ENCODE assay signal across 11 cellular contexts in the genomic region with DNA sequence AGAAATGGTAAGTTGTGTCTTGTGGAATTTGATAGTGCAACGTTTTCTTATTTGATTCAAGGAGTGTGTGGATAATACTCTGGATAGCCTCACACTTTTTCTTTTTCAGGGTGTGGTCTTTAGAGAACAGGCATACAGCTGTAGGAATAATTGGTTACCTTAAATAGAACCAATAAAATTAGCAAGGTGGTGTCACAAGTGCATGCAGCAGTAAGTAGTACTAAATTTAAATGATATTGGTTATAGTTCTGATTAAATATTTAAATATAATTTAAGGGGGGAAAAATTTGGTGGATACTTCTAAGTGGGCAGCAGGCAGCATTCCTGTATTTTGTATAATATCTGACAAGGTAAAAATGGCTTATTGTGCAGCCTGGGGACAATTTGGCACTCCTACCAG. TPM values are rescaled to one million over a fixed set of nuclear protein-coding genes. Genes with fewer than 3 reads are reported as not detected.
DNase-seq lines count a peak whose midpoint lies in the region; ATAC-seq, FAIRE-seq and TF ChIP-seq lines count a peak whose summit lies in the region.
"Had no signal": no experiment of that assay in that cellular context is flagged by ENCODE, and none has a peak within 500 bp of the region (broad histone marks: within the 10 kb centered on the region; RNA-seq: fewer than 3 reads in every experiment).

No MANE protein-coding gene starts in this region.

- H3K4me3 Mint-ChIP-seq in CD8-positive, alpha-beta T cell: peak overlapping the region; percentile 84
- peak overlapping the region; percentile 92 to 97 for H3K4me3 Mint-ChIP-seq in effector memory CD8-positive, alpha-beta T cell

- CTCF ChIA-PET in CD8-positive, alpha-beta T cell (lab: Charles Lee): no interaction called here

- H3K9me3 Mint-ChIP-seq in CD8-positive, alpha-beta T cell: no peaks in the 10 kb centered on the region
- H3K9me3 Mint-ChIP-seq in effector memory CD8-positive, alpha-beta T cell: no peaks in the 10 kb centered on the region

- H3K4me1 Mint-ChIP-seq in CD8-positive, alpha-beta T cell (ENCODE audit: low read depth): peaks cover 63% of the 10 kb centered on the region
- H3K4me1 Mint-ChIP-seq in effector memory CD8-positive, alpha-beta T cell (ENCODE audit: low read depth in 2 of 2): peaks cover 52 to 66% of the 10 kb centered on the region in 2 donors

- H3K27me3 Mint-ChIP-seq in CD8-positive, alpha-beta T cell (ENCODE audit: low read depth): no peaks in the 10 kb centered on the region
- H3K27me3 Mint-ChIP-seq in effector memory CD8-positive, alpha-beta T cell: no peaks in the 10 kb centered on the region

- no peaks in the 10 kb centered on the region for H3K9me2 ChIP-seq in MM.1S (replicated peaks; ENCODE audit: insufficient read depth, low read length)

- peak overlapping the region; percentile 93 for H3K4me3 ChIP-seq in CD8-positive, alpha-beta T cell (ENCODE audit: low read depth, low read length)
- H3K4me3 ChIP-seq in MM.1S (ENCODE audit: low read length) (peak overlapping the region; percentile 74; the same call in 1 of the 2 replicates), neuron (ENCODE audit: low read length) (peak overlapping the region; percentile 98)
- H3K4me3 ChIP-seq: testis had no signal

- H4K20me1 ChIP-seq in MM.1S (ENCODE audit: insufficient read depth, low read length): peaks cover 59% of the 10 kb centered on the region

- peak overlapping the region; percentile 96 for H3K4me2 ChIP-seq in MM.1S (ENCODE audit: low read depth, low read length)

- peaks cover 15% of the 10 kb centered on the region for H3K36me3 ChIP-seq in CD8-positive, alpha-beta T cell (ENCODE audit: insufficient read depth, low read length)
- H3K36me3 ChIP-seq in MM.1S (replicated peaks; ENCODE audit: insufficient read depth, low read length) (peaks cover 10% of the 10 kb centered on the region; the same call in 1 of the 2 replicates), neuron (ENCODE audit: insufficient read depth, low read length) (peaks cover 61% of the 10 kb centered on the region)

- peaks cover 74% of the 10 kb centered on the region for H3K4me1 ChIP-seq in CD8-positive, alpha-beta T cell (ENCODE audit: insufficient read depth, low read length)
- H3K4me1 ChIP-seq in MM.1S (ENCODE audit: low read length) (peaks cover 41% of the 10 kb centered on the region), neuron (ENCODE audit: insufficient read depth, low read length) (peaks cover 32% of the 10 kb centered on the region)

- H3K27ac ChIP-seq in CD8-positive, alpha-beta T cell (ENCODE audit: low read depth, low read length): no peak overlapping the region
- H3K27ac ChIP-seq in MM.1S (ENCODE audit: low read length): no peak overlapping the region
- H3K27ac ChIP-seq: testis had no signal

- no peak overlapping the region for H3K9ac ChIP-seq in MM.1S (ENCODE audit: low read length)

- no peak for DNase-seq in CD8-positive, alpha-beta T cell
- no peak for DNase-seq in MM.1S
- DNase-seq in effector memory CD8-positive, alpha-beta T cell: no peak
- DNase-seq in SW 1271 (lab: John Stamatoyannopoulos, UW): no peak
- no peak for DNase-seq in GM12892 (ENCODE audit: insufficient read length)
- DNase-seq in NCI-H1436 (lab: John Stamatoyannopoulos, UW): no peak
- DNase-seq in NCI-H524 treated with DMSO at 0.1 percent for 48 hours (lab: John Stamatoyannopoulos, UW): no peak
- DNase-seq: dermis blood vessel endothelial cell, T-helper 9 cell, testis had no signal

- no peak for TF ChIP-seq POLR2A in GM12892 (IDR thresholded peaks at IDR 0.05; ENCODE audit: low read depth, low read length)

- no peak for FAIRE-seq in GM12892 (lab: Jason Lieb, UNC)

- no peak overlapping the region for H2AFZ ChIP-seq in MM.1S (ENCODE audit: low read length)
- H2AFZ ChIP-seq in neuron (ENCODE audit: low read depth, low read length): no peak overlapping the region

- H3K27ac Mint-ChIP-seq in CD8-positive, alpha-beta T cell: no peak overlapping the region
- no peak overlapping the region for H3K27ac Mint-ChIP-seq in effector memory CD8-positive, alpha-beta T cell

- intact Hi-C loops in CD8-positive, alpha-beta T cell (cut with DNase I, micrococcal nuclease): loop anchor here in 1 of 2 experiments (2.0 kb wide), 1 partner anchor 14 kb away; no protein-coding TSS in a partner anchor

- TF ChIP-seq CTCF in CD8-positive, alpha-beta T cell (IDR thresholded peaks at IDR 0.05): no peak
- no peak for TF ChIP-seq CTCF in MM.1S (IDR thresholded peaks at IDR 0.05; ENCODE audit: low read length)

- POLR2A ChIA-PET in CD8-positive, alpha-beta T cell (lab: Charles Lee): no interaction called here

- peaks cover 87% of the 10 kb centered on the region for H3K79me2 ChIP-seq in MM.1S (ENCODE audit: low read length)

- H3K9me3 ChIP-seq in CD8-positive, alpha-beta T cell (ENCODE audit: low read length): no peaks in the 10 kb centered on the region
- no peaks in the 10 kb centered on the region for H3K9me3 ChIP-seq in MM.1S (replicated peaks; ENCODE audit: insufficient read depth, low read length)
- no peaks in the 10 kb centered on the region for H3K9me3 ChIP-seq in neuron (ENCODE audit: low read length)
- H3K9me3 ChIP-seq: testis had no signal

- peaks cover 24% of the 10 kb centered on the region for H3F3A ChIP-seq in MM.1S (ENCODE audit: insufficient read depth, low read length)

- H3K27me3 ChIP-seq in CD8-positive, alpha-beta T cell (ENCODE audit: insufficient read depth, low read length): no peaks in the 10 kb centered on the region
- no peaks in the 10 kb centered on the region for H3K27me3 ChIP-seq in MM.1S (replicated peaks; ENCODE audit: insufficient read depth, low read length)
- no peaks in the 10 kb centered on the region for H3K27me3 ChIP-seq in neuron (ENCODE audit: insufficient read depth, low read length)
- H3K27me3 ChIP-seq: testis had no signal

- no peak for ATAC-seq in CD8-positive, alpha-beta T cell
- no peak for ATAC-seq in effector memory CD8-positive, alpha-beta T cell (replicated peaks)

- H3K36me3 Mint-ChIP-seq in CD8-positive, alpha-beta T cell: peaks cover 64% of the 10 kb centered on the region
- H3K36me3 Mint-ChIP-seq in effector memory CD8-positive, alpha-beta T cell (ENCODE audit: insufficient read depth): peaks cover 90% of the 10 kb centered on the region

RNA-seq across cellular contexts. Expression of a gene that starts 3.7 kb away (rescaled TPM):
- total RNA-seq in CD8-positive, alpha-beta T cell: 100 to 1,000 TPM; 189 to 191 TPM
- polyA plus RNA-seq in GM12892 (2012; ENCODE audit: missing spikeins): 24.1 TPM
